Comparison of ENCODE assay signal across 17 cellular contexts in the genomic region with DNA sequence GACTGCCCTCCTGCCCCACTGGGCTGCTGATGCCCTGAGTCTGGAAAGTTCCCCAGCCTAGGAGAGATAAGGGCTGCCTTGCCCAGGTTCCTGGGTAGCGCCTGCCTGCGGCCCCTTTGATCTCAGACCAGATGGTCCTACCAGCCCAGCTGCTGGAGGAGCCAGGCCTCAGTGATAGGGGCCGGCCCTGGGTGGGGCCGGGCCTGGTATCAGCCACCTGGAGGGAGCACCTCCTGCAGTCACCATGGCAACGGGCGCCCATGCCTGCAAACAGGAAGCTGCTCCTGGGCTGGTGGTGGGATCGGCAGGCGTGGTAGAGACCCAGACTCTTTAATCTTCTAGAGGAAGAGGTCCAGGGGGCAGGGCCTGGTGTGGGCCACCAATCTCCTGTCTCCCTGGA.
DNase-seq lines count a peak whose midpoint lies in the region; ATAC-seq and TF ChIP-seq lines count a peak whose summit lies in the region.
"Had no signal": no experiment of that assay in that cellular context is flagged by ENCODE, and none has a peak within 500 bp of the region (broad histone marks: within the 10 kb centered on the region; RNA-seq: fewer than 3 reads in every experiment).

No MANE protein-coding gene starts in this region.

- H3K27me3 ChIP-seq in DND-41 (ENCODE audit: insufficient read depth, low read length, poor library complexity) (peaks cover 3% of the 10 kb centered on the region), iPS-20b (ENCODE audit: insufficient read depth, low read length) (no peaks in the 10 kb centered on the region), gastrocnemius medialis (peaks cover 0 to 11% (median 0%) of the 10 kb centered on the region in 3 donors)

- H3K9ac ChIP-seq in DND-41 (ENCODE audit: low read depth, low read length) (no peak overlapping the region), iPS-20b (ENCODE audit: low read depth, low read length) (peak overlapping the region; percentile 27; the same call in 1 of the 2 replicates)

- H4K20me1 ChIP-seq in DND-41 (ENCODE audit: insufficient read depth, low read length), result peaks cover 5% of the 10 kb centered on the region; the same call in 1 of the 2 replicates

- no peak overlapping the region for H3K4me2 ChIP-seq in DND-41 (ENCODE audit: insufficient read depth, low read length)

- intact Hi-C loops in gastrocnemius medialis (cut with DNase I; ENCODE audit: low total_unique reads), result no loop called here

- H3K9me3 ChIP-seq in DND-41 (ENCODE audit: insufficient read depth, low read length, severe bottlenecking) (no peaks in the 10 kb centered on the region), iPS-20b (ENCODE audit: insufficient read depth, low read depth, low read length) (no peaks in the 10 kb centered on the region), gastrocnemius medialis (no peaks in the 10 kb centered on the region)
- H3K9me3 ChIP-seq: HAP-1, left ventricle myocardium inferior had no signal

- H3K4me1 ChIP-seq in DND-41 (ENCODE audit: insufficient read depth, low read length) (no peaks in the 10 kb centered on the region), iPS-20b (ENCODE audit: insufficient read depth, low read length) (peaks cover 21% of the 10 kb centered on the region), gastrocnemius medialis (no peaks in the 10 kb centered on the region)
- H3K4me1 ChIP-seq: HAP-1, left ventricle myocardium inferior had no signal

- H3K79me2 ChIP-seq in DND-41 (ENCODE audit: insufficient read depth, low read length), result no peaks in the 10 kb centered on the region

- ATAC-seq in DND-41 (ENCODE audit: insufficient read depth, low read depth) (peak; percentile 58), gastrocnemius medialis (no peak), GM21528 (IDR thresholded peaks at IDR 0.05; ENCODE audit: low FRiP score, unreplicated experiment) (no peak), GM19324 (IDR thresholded peaks at IDR 0.05; ENCODE audit: low FRiP score, unreplicated experiment) (no peak)
- ATAC-seq: right cardiac atrium had no signal

- H3K27ac ChIP-seq in DND-41 (ENCODE audit: low read length), result no peak overlapping the region
- H3K27ac ChIP-seq in iPS-20b (ENCODE audit: low read length), result peak overlapping the region; percentile 19
- H3K27ac ChIP-seq in gastrocnemius medialis, result no peak overlapping the region
- H3K27ac ChIP-seq: C4-2B, epithelial cell of prostate, left ventricle myocardium inferior had no signal

- no peak overlapping the region for H3K4me3 ChIP-seq in DND-41 (ENCODE audit: low read depth in 1 of 2, low read length in 2 of 2)
- no peak overlapping the region for H3K4me3 ChIP-seq in iPS-20b (ENCODE audit: low read length)
- H3K4me3 ChIP-seq in gastrocnemius medialis, result no peak overlapping the region
- H3K4me3 ChIP-seq: HAP-1, left ventricle myocardium inferior had no signal

- H2AFZ ChIP-seq in DND-41 (ENCODE audit: low read depth, low read length), result no peak overlapping the region

- TF ChIP-seq POLR2A in gastrocnemius medialis (IDR thresholded peaks at IDR 0.05), result no peak

- no peaks in the 10 kb centered on the region for H3K36me3 ChIP-seq in DND-41 (ENCODE audit: insufficient read depth, low read length)
- no peaks in the 10 kb centered on the region for H3K36me3 ChIP-seq in iPS-20b (ENCODE audit: insufficient read depth, low read depth, low read length)
- H3K36me3 ChIP-seq in gastrocnemius medialis, result no peaks in the 10 kb centered on the region
- H3K36me3 ChIP-seq: HAP-1, left ventricle myocardium inferior had no signal

- peak; percentile 4 for DNase-seq in CMK (ENCODE audit: low read depth)
- DNase-seq in DND-41, result peak; percentile 48
- peak; percentile 59 for DNase-seq in NCI-H748 treated with DMSO at 0.1 percent for 48 hours (lab: John Stamatoyannopoulos, UW)
- no peak for DNase-seq in gastrocnemius medialis
- no peak for DNase-seq in effector CD8-positive, alpha-beta T cell (lab: John Stamatoyannopoulos, UW)
- DNase-seq: head of caudate nucleus; KG1; left ventricle myocardium inferior; right cardiac atrium; stimulated activated naive B cell treated with anti-CD40 and anti-IgM and Interleukin-4, amounts not matched to agents 10 μg/mL and 1 μg/mL and 100 μg/mL, for 72 hours; T-helper 9 cell had no signal

- in situ Hi-C loops in gastrocnemius medialis (cut with MboI; ENCODE audit: low sequenced_read_pairs in 4 of 4), result no loop called here

- TF ChIP-seq CTCF in DND-41 (IDR thresholded peaks at IDR 0.05; ENCODE audit: borderline replicate concordance, extremely low read depth, low read length, poor library complexity, severe bottlenecking), result no peak
- TF ChIP-seq CTCF in gastrocnemius medialis (IDR thresholded peaks at IDR 0.05 in 4 of 5, conservative IDR thresholded peaks at IDR 0.05 in 1 of 5), result no peak

Comparison
In these comparisons a context has a peak if more than half of its experiments do, and no peak if none do; other contexts are left out.
1. DNase-seq: peak in CMK (single experiment), DND-41 (single experiment) and NCI-H748 treated with DMSO at 0.1 percent for 48 hours (single experiment); none in gastrocnemius medialis (0 of 2) and effector CD8-positive, alpha-beta T cell (single experiment).